In genomic region chr18:78145096-78145495, GRCh38 we compare ENCODE assay signal across 1 cellular context.
TF ChIP-seq lines count a peak whose summit lies in the region.

No MANE protein-coding gene starts in this region.

TF ChIP-seq in H1, 55 proteins besides CTCF, POLR2A, EP300 and RAD21 (continued from another document):
- TF ChIP-seq, protein P1, sequence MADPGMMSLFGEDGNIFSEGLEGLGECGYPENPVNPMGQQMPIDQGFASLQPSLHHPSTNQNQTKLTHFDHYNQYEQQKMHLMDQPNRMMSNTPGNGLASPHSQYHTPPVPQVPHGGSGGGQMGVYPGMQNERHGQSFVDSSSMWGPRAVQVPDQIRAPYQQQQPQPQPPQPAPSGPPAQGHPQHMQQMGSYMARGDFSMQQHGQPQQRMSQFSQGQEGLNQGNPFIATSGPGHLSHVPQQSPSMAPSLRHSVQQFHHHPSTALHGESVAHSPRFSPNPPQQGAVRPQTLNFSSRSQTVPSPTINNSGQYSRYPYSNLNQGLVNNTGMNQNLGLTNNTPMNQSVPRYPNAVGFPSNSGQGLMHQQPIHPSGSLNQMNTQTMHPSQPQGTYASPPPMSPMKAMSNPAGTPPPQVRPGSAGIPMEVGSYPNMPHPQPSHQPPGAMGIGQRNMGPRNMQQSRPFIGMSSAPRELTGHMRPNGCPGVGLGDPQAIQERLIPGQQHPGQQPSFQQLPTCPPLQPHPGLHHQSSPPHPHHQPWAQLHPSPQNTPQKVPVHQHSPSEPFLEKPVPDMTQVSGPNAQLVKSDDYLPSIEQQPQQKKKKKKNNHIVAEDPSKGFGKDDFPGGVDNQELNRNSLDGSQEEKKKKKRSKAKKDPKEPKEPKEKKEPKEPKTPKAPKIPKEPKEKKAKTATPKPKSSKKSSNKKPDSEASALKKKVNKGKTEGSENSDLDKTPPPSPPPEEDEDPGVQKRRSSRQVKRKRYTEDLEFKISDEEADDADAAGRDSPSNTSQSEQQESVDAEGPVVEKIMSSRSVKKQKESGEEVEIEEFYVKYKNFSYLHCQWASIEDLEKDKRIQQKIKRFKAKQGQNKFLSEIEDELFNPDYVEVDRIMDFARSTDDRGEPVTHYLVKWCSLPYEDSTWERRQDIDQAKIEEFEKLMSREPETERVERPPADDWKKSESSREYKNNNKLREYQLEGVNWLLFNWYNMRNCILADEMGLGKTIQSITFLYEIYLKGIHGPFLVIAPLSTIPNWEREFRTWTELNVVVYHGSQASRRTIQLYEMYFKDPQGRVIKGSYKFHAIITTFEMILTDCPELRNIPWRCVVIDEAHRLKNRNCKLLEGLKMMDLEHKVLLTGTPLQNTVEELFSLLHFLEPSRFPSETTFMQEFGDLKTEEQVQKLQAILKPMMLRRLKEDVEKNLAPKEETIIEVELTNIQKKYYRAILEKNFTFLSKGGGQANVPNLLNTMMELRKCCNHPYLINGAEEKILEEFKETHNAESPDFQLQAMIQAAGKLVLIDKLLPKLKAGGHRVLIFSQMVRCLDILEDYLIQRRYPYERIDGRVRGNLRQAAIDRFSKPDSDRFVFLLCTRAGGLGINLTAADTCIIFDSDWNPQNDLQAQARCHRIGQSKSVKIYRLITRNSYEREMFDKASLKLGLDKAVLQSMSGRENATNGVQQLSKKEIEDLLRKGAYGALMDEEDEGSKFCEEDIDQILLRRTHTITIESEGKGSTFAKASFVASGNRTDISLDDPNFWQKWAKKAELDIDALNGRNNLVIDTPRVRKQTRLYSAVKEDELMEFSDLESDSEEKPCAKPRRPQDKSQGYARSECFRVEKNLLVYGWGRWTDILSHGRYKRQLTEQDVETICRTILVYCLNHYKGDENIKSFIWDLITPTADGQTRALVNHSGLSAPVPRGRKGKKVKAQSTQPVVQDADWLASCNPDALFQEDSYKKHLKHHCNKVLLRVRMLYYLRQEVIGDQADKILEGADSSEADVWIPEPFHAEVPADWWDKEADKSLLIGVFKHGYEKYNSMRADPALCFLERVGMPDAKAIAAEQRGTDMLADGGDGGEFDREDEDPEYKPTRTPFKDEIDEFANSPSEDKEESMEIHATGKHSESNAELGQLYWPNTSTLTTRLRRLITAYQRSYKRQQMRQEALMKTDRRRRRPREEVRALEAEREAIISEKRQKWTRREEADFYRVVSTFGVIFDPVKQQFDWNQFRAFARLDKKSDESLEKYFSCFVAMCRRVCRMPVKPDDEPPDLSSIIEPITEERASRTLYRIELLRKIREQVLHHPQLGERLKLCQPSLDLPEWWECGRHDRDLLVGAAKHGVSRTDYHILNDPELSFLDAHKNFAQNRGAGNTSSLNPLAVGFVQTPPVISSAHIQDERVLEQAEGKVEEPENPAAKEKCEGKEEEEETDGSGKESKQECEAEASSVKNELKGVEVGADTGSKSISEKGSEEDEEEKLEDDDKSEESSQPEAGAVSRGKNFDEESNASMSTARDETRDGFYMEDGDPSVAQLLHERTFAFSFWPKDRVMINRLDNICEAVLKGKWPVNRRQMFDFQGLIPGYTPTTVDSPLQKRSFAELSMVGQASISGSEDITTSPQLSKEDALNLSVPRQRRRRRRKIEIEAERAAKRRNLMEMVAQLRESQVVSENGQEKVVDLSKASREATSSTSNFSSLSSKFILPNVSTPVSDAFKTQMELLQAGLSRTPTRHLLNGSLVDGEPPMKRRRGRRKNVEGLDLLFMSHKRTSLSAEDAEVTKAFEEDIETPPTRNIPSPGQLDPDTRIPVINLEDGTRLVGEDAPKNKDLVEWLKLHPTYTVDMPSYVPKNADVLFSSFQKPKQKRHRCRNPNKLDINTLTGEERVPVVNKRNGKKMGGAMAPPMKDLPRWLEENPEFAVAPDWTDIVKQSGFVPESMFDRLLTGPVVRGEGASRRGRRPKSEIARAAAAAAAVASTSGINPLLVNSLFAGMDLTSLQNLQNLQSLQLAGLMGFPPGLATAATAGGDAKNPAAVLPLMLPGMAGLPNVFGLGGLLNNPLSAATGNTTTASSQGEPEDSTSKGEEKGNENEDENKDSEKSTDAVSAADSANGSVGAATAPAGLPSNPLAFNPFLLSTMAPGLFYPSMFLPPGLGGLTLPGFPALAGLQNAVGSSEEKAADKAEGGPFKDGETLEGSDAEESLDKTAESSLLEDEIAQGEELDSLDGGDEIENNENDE (IDR thresholded peaks at IDR 0.05; ENCODE audit: insufficient replicate concordance, low read length) = no peak
- TF ChIP-seq SAP30 (IDR thresholded peaks at IDR 0.05; ENCODE audit: insufficient read depth, insufficient replicate concordance, low read length) (no peak), CREB1 (IDR thresholded peaks at IDR 0.05) (no peak), BRCA1 (IDR thresholded peaks at IDR 0.05; ENCODE audit: low read depth, low read length) (no peak), SIX5 (IDR thresholded peaks at IDR 0.05; ENCODE audit: low read depth, low read length) (no peak), POU5F1 (IDR thresholded peaks at IDR 0.05; ENCODE audit: low read depth, low read length) (no peak), TEAD4 (IDR thresholded peaks at IDR 0.05; ENCODE audit: low read depth, low read length) (no peak), GTF2F1 (IDR thresholded peaks at IDR 0.05; ENCODE audit: borderline replicate concordance, low read depth, low read length) (no peak), NRF1 (IDR thresholded peaks at IDR 0.05; ENCODE audit: low read depth, low read length) (no peak)
